15 cellular contexts compared by ENCODE assay signal in the genomic region with DNA sequence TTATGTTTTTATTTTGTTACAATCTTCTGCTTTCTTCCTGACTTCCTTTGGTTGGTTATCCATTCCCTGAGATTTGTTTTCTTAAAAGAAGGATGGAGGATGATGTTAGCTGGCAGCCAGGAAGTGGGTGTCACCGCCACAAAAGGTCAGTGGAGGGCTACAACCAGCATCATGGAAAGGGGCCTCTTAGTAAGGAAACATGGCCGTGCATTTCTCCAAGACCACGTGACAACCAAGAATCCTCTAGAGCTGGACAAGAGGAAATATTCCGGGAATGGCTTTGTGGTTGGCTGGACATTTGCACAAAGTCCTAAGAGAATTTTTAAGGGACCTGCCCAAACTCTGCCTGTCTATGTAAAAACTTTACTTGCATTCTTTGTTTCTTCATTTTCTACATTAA.
DNase-seq lines count a peak whose midpoint lies in the region; ATAC-seq and TF ChIP-seq lines count a peak whose summit lies in the region.
"Had no signal": no experiment of that assay in that cellular context is flagged by ENCODE, and none has a peak within 500 bp of the region (broad histone marks: within the 10 kb centered on the region; RNA-seq: fewer than 3 reads in every experiment).

No MANE protein-coding gene starts in this region.

- no peaks in the 10 kb centered on the region for H4K20me1 ChIP-seq in hepatocyte (ENCODE audit: insufficient read depth, poor library complexity, severe bottlenecking)

- no peaks in the 10 kb centered on the region for H3K27me3 ChIP-seq in hepatocyte
- H3K27me3 ChIP-seq in skeletal muscle tissue (ENCODE audit: control insufficient read depth in 3 of 3, insufficient read depth in 3 of 3, low read length in 3 of 3), result no peaks in the 10 kb centered on the region
- H3K27me3 ChIP-seq: spleen had no signal

- H3K27ac ChIP-seq in hepatocyte (peak overlapping the region; percentile 68), skeletal muscle tissue (ENCODE audit: low read depth, low read length) (peak overlapping the region; percentile 64)

- WGBS in hepatocyte (ENCODE audit: low lambda C conversion rate, missing lambda C conversion rate), result 75% methylated on average over 4 of the region's 4 CpGs

- no peak overlapping the region for H2AFZ ChIP-seq in hepatocyte

- no peaks in the 10 kb centered on the region for H3K79me2 ChIP-seq in hepatocyte

- no peak for TF ChIP-seq CTCF in astrocyte of the cerebellum (IDR thresholded peaks at IDR 0.05; ENCODE audit: low read depth, low read length, missing control alignments)
- TF ChIP-seq CTCF in hepatocyte (IDR thresholded peaks at IDR 0.05; ENCODE audit: poor library complexity), result no peak

- no peaks in the 10 kb centered on the region for H3K36me3 Mint-ChIP-seq in naive thymus-derived CD8-positive, alpha-beta T cell

- H3K4me1 ChIP-seq in hepatocyte (ENCODE audit: insufficient read depth) (peaks cover 11% of the 10 kb centered on the region), skeletal muscle tissue (ENCODE audit: control insufficient read depth in 3 of 3, insufficient read depth in 3 of 3, low read length in 3 of 3) (peaks cover 0 to 3% (median 0%) of the 10 kb centered on the region in 3 donors)
- H3K4me1 ChIP-seq: spleen had no signal

- H3K27me3 Mint-ChIP-seq in naive thymus-derived CD8-positive, alpha-beta T cell, result peaks cover 0 to 12% (median 2%) of the 10 kb centered on the region in 5 donors
- H3K27me3 Mint-ChIP-seq: dendritic cell treated with granulocyte-macrophage colony-stimulating factor and Interleukin-4, amounts not matched to agents 40 ng/mL and 50 ng/mL, for 4 days had no signal

- POLR2A ChIA-PET in naive thymus-derived CD8-positive, alpha-beta T cell (lab: Charles Lee), result no interaction called here

- DNase-seq in HCEC 1CT, result peak; percentile 48
- DNase-seq in astrocyte of the cerebellum (ENCODE audit: low read depth), result peak; percentile 65
- peak; percentile 21 for DNase-seq in hepatocyte (ENCODE audit: low spot score)
- DNase-seq in naive thymus-derived CD8-positive, alpha-beta T cell, result no peak
- DNase-seq: activated CD4-positive, alpha-beta T cell treated with anti-CD3 and anti-CD28 coated beads, Interleukin-2, amount 50 U/mL, for 1 hour; activated naive CD4-positive, alpha-beta T cell; mammary epithelial cell; NCI-H1417 treated with DMSO at 0.1 percent for 48 hours; NCI-H774; spleen had no signal

- H3K9me2 ChIP-seq in hepatocyte (replicated peaks; ENCODE audit: insufficient read depth), result no peaks in the 10 kb centered on the region

- no peaks in the 10 kb centered on the region for H3K36me3 ChIP-seq in hepatocyte (replicated peaks; ENCODE audit: insufficient read depth, low read depth)
- H3K36me3 ChIP-seq in skeletal muscle tissue (ENCODE audit: control insufficient read depth in 3 of 3, insufficient read depth in 3 of 3, low read length in 3 of 3), result no peaks in the 10 kb centered on the region
- H3K36me3 ChIP-seq: spleen had no signal

- H3K9me3 ChIP-seq in hepatocyte (ENCODE audit: low read depth) (no peaks in the 10 kb centered on the region), skeletal muscle tissue (ENCODE audit: control insufficient read depth in 3 of 3, low read length in 3 of 3) (no peaks in the 10 kb centered on the region)
- H3K9me3 ChIP-seq: spleen had no signal

- H3K4me1 Mint-ChIP-seq in naive thymus-derived CD8-positive, alpha-beta T cell, result no peaks in the 10 kb centered on the region

- H3K9ac ChIP-seq in skeletal muscle tissue (ENCODE audit: low read depth in 1 of 3, low read length in 3 of 3), result no peak overlapping the region

- no peak overlapping the region for H3K4me3 ChIP-seq in astrocyte of the cerebellum (ENCODE audit: low read depth, low read length)
- no peak overlapping the region for H3K4me3 ChIP-seq in hepatocyte
- no peak overlapping the region for H3K4me3 ChIP-seq in skeletal muscle tissue (ENCODE audit: low read length in 3 of 3)
- H3K4me3 ChIP-seq: spleen had no signal

- no peak overlapping the region for H3K4me3 Mint-ChIP-seq in naive thymus-derived CD8-positive, alpha-beta T cell
- H3K4me3 Mint-ChIP-seq: dendritic cell treated with granulocyte-macrophage colony-stimulating factor and Interleukin-4, amounts not matched to agents 40 ng/mL and 50 ng/mL, for 4 days had no signal

- H3K27ac Mint-ChIP-seq in naive thymus-derived CD8-positive, alpha-beta T cell, result peak overlapping the region in 1 of 10 donors; percentile 15
- H3K27ac Mint-ChIP-seq: dendritic cell treated with granulocyte-macrophage colony-stimulating factor and Interleukin-4, amounts not matched to agents 40 ng/mL and 50 ng/mL, for 4 days had no signal

- no peak overlapping the region for H3K4me2 ChIP-seq in hepatocyte

- in situ Hi-C loops in astrocyte of the cerebellum (cut with HindIII; ENCODE audit: low sequenced_read_pairs), result no loop called here

- ATAC-seq in HG02885 (IDR thresholded peaks at IDR 0.05; ENCODE audit: poor library complexity, unreplicated experiment) (no peak), GM21576 (IDR thresholded peaks at IDR 0.05; ENCODE audit: unreplicated experiment) (no peak), HG03045 (IDR thresholded peaks at IDR 0.05; ENCODE audit: unreplicated experiment) (no peak)
- no peak for ATAC-seq in naive thymus-derived CD8-positive, alpha-beta T cell

- peaks cover 0 to 2% (median 0%) of the 10 kb centered on the region in 9 donors for H3K9me3 Mint-ChIP-seq in naive thymus-derived CD8-positive, alpha-beta T cell
- H3K9me3 Mint-ChIP-seq: dendritic cell treated with granulocyte-macrophage colony-stimulating factor and Interleukin-4, amounts not matched to agents 40 ng/mL and 50 ng/mL, for 4 days had no signal

Comparison
In these comparisons a context has a peak if more than half of its experiments do, and no peak if none do; other contexts are left out.
1. DNase-seq: peak in HCEC 1CT (single experiment), astrocyte of the cerebellum (single experiment) and hepatocyte (single experiment); none in naive thymus-derived CD8-positive, alpha-beta T cell (0 of 10).